In genomic region chr4:144655491-144655890, GRCh38 we compare ENCODE assay signal across 27 cellular contexts. TPM values are rescaled to one million over a fixed set of nuclear protein-coding genes. Genes with fewer than 3 reads are reported as not detected.
DNase-seq lines count a peak whose midpoint lies in the region; ATAC-seq and TF ChIP-seq lines count a peak whose summit lies in the region.
"Had no signal": no experiment of that assay in that cellular context is flagged by ENCODE, and none has a peak within 500 bp of the region (broad histone marks: within the 10 kb centered on the region; RNA-seq: fewer than 3 reads in every experiment).

No MANE protein-coding gene starts in this region.

- H2BK15ac ChIP-seq in IMR-90 (ENCODE audit: low read depth, low read length) = no peak overlapping the region

- no peaks in the 10 kb centered on the region for H3K27me3 ChIP-seq in DND-41 (ENCODE audit: insufficient read depth, low read length, poor library complexity)
- H3K27me3 ChIP-seq in IMR-90 (ENCODE audit: control insufficient read depth, insufficient read depth, low read length) = no peaks in the 10 kb centered on the region
- peaks cover 8% of the 10 kb centered on the region for H3K27me3 ChIP-seq in left ventricle myocardium inferior (ENCODE audit: low read depth)
- H3K27me3 ChIP-seq: BLaER1 treated with 17β-estradiol and CSF1 and Interleukin-3, amounts not matched to agents 10 nM and 100 nM had no signal

- no peak overlapping the region for H4K8ac ChIP-seq in IMR-90 (ENCODE audit: low read depth in 2 of 2, low read length in 2 of 2)

- no peaks in the 10 kb centered on the region for H3K9me1 ChIP-seq in IMR-90 (ENCODE audit: insufficient read depth, low read length)

- H3K18ac ChIP-seq in IMR-90 (ENCODE audit: low read depth, low read length) = no peak overlapping the region

- H3K79me1 ChIP-seq in IMR-90 (ENCODE audit: low read depth in 1 of 2, low read length in 2 of 2) = no peaks in the 10 kb centered on the region

- H3K9me3 Mint-ChIP-seq in T-cell = no peaks in the 10 kb centered on the region
- H3K9me3 Mint-ChIP-seq: CD4-positive, alpha-beta T cell had no signal

- intact Hi-C loops in IMR-90 (cut with micrococcal nuclease) = no loop called here
- intact Hi-C loops in left ventricle myocardium inferior (cut with micrococcal nuclease) = no loop called here

- in situ Hi-C loops in IMR-90 (cut with MboI; ENCODE audit: low sequenced_read_pairs) (no loop called here), G401 (cut with HindIII; ENCODE audit: low sequenced_read_pairs) (no loop called here)

- TF ChIP-seq CTCF in DND-41 (IDR thresholded peaks at IDR 0.05; ENCODE audit: borderline replicate concordance, extremely low read depth, low read length, poor library complexity, severe bottlenecking) (no peak), IMR-90 (conservative IDR thresholded peaks at IDR 0.05; ENCODE audit: low read depth, low read length) (no peak), fibroblast of the aortic adventitia (IDR thresholded peaks at IDR 0.05; ENCODE audit: insufficient read depth, low read length) (no peak), left ventricle myocardium inferior (IDR thresholded peaks at IDR 0.05; ENCODE audit: borderline replicate concordance) (no peak)

- H3K36me3 Mint-ChIP-seq in T-cell = no peaks in the 10 kb centered on the region

- no peak overlapping the region for H3K23ac ChIP-seq in IMR-90 (ENCODE audit: low read depth, low read length)

- TF ChIP-seq RAD21 in IMR-90 (IDR thresholded peaks at IDR 0.05; ENCODE audit: low read length) = no peak

- H3K56ac ChIP-seq in IMR-90 (ENCODE audit: extremely low read depth, insufficient read depth, low read length) = no peak overlapping the region

- DNase-seq in DND-41 (no peak), IMR-90 (peak; percentile 74), NCI-H226 (peak; percentile 2), fibroblast of the aortic adventitia (ENCODE audit: low read depth) (peak; percentile 43), left ventricle myocardium inferior (no peak), T-cell (no peak), G401 (ENCODE audit: low spot score) (no peak)
- DNase-seq: AML-193; CD4-positive, alpha-beta T cell; GDM1; Kasumi-1; MM.1S; NCI-H187; NCI-H2081 treated with DMSO at 0.1 percent for 48 hours; NCI-H2171; NCI-H345; NCI-H510A treated with DMSO at 0.1 percent for 48 hours; NCI-H774; Right ventricle myocardium superior; RPMI8226; T-helper 1 cell had no signal

- WGBS in IMR-90 (ENCODE audit: extremely low coverage in 2 of 2, insufficient read length in 1 of 2), 2 experiments = no CpG with 5 or more reads among the region's 2 CpGs

- H3K4me1 ChIP-seq in DND-41 (ENCODE audit: insufficient read depth, low read length) (peaks cover 43% of the 10 kb centered on the region), IMR-90 (ENCODE audit: control insufficient read depth, insufficient read depth, low read length) (peaks cover 3% of the 10 kb centered on the region; the same call in 1 of the 2 replicates), left ventricle myocardium inferior (no peaks in the 10 kb centered on the region)

- BruUV-seq in IMR-90 (replicated peaks; lab: Mats Ljungman, UMichigan) = no TSS peak

- H4K5ac ChIP-seq in IMR-90 (ENCODE audit: low read depth, low read length) = no peak overlapping the region

- no peak overlapping the region for H3K9ac ChIP-seq in DND-41 (ENCODE audit: low read depth, low read length)
- no peak overlapping the region for H3K9ac ChIP-seq in IMR-90 (ENCODE audit: low read depth, low read length)
- H3K9ac ChIP-seq: BLaER1 treated with 17β-estradiol and CSF1 and Interleukin-3, amounts not matched to agents 10 nM and 100 nM had no signal

- H3K4me2 ChIP-seq in DND-41 (ENCODE audit: insufficient read depth, low read length) = no peak overlapping the region
- no peak overlapping the region for H3K4me2 ChIP-seq in IMR-90 (ENCODE audit: low read depth, low read length)
- H3K4me2 ChIP-seq: A549; BLaER1 treated with 17β-estradiol and CSF1 and Interleukin-3, amounts not matched to agents 10 nM and 100 nM had no signal

- dilution Hi-C loops in IMR-90 (cut with HindIII; ENCODE audit: low sequenced_read_pairs, unreplicated experiment) = no loop called here

- no peaks in the 10 kb centered on the region for H4K20me1 ChIP-seq in DND-41 (ENCODE audit: insufficient read depth, low read length)
- H4K20me1 ChIP-seq in IMR-90 (ENCODE audit: insufficient read depth, low read length) = no peaks in the 10 kb centered on the region
- H4K20me1 ChIP-seq: BLaER1 treated with 17β-estradiol and CSF1 and Interleukin-3, amounts not matched to agents 10 nM and 100 nM had no signal

- TF ChIP-seq POLR2A in IMR-90 (IDR thresholded peaks at IDR 0.05; ENCODE audit: low read depth, low read length) = no peak

- peaks cover 0 to 4% of the 10 kb centered on the region in 2 donors for H3K27me3 Mint-ChIP-seq in T-cell
- H3K27me3 Mint-ChIP-seq: CD4-positive, alpha-beta T cell had no signal

- H3K27ac ChIP-seq in DND-41 (ENCODE audit: low read length) = peak overlapping the region; percentile 48
- H3K27ac ChIP-seq in IMR-90 (ENCODE audit: insufficient read depth, low read length) = no peak overlapping the region
- no peak overlapping the region for H3K27ac ChIP-seq in left ventricle myocardium inferior (replicated peaks)
- H3K27ac ChIP-seq: A549; BLaER1 treated with 17β-estradiol and CSF1 and Interleukin-3, amounts not matched to agents 10 nM and 100 nM; HL-60 had no signal

- H3K14ac ChIP-seq in IMR-90 (replicated peaks; ENCODE audit: low read depth, low read length) = no peak overlapping the region

- H3K9me3 ChIP-seq in DND-41 (ENCODE audit: insufficient read depth, low read length, severe bottlenecking) = no peaks in the 10 kb centered on the region
- no peaks in the 10 kb centered on the region for H3K9me3 ChIP-seq in IMR-90 (ENCODE audit: control insufficient read depth, insufficient read depth, low read length)
- no peaks in the 10 kb centered on the region for H3K9me3 ChIP-seq in left ventricle myocardium inferior (replicated peaks)
- H3K9me3 ChIP-seq: A549; BLaER1 treated with 17β-estradiol and CSF1 and Interleukin-3, amounts not matched to agents 10 nM and 100 nM had no signal

- H2AFZ ChIP-seq in DND-41 (ENCODE audit: low read depth, low read length) = no peak overlapping the region
- H2AFZ ChIP-seq in IMR-90 (replicated peaks; ENCODE audit: low read length, poor library complexity) = no peak overlapping the region

- H3K36me3 ChIP-seq in DND-41 (ENCODE audit: insufficient read depth, low read length) (peaks cover 16% of the 10 kb centered on the region; the same call in 1 of the 2 replicates), IMR-90 (ENCODE audit: control insufficient read depth, insufficient read depth, low read length) (no peaks in the 10 kb centered on the region), left ventricle myocardium inferior (no peaks in the 10 kb centered on the region)
- H3K36me3 ChIP-seq: BLaER1 treated with 17β-estradiol and CSF1 and Interleukin-3, amounts not matched to agents 10 nM and 100 nM had no signal

- H3K4me3 ChIP-seq in DND-41 (ENCODE audit: low read depth in 1 of 2, low read length in 2 of 2) (no peak overlapping the region), IMR-90 (ENCODE audit: insufficient read depth, low read depth, low read length) (no peak overlapping the region), fibroblast of the aortic adventitia (ENCODE audit: low read depth, low read length) (no peak overlapping the region), left ventricle myocardium inferior (no peak overlapping the region)
- H3K4me3 ChIP-seq: A549; BLaER1 treated with 17β-estradiol and CSF1 and Interleukin-3, amounts not matched to agents 10 nM and 100 nM; GM12878 had no signal

- peaks cover 56% of the 10 kb centered on the region for H3K79me2 ChIP-seq in DND-41 (ENCODE audit: insufficient read depth, low read length)

- H2BK5ac ChIP-seq in IMR-90 (ENCODE audit: low read depth, low read length, poor library complexity, severe bottlenecking) = no peak overlapping the region

- no peak overlapping the region for H2BK20ac ChIP-seq in IMR-90 (ENCODE audit: low read depth, low read length)

- no peak overlapping the region for H2BK120ac ChIP-seq in IMR-90 (ENCODE audit: low read depth, low read length)

- no peak for ATAC-seq in DND-41 (ENCODE audit: insufficient read depth, low read depth)
- no peak; the same call in 1 of the 2 replicates for ATAC-seq in IMR-90 (ENCODE audit: low read depth)
- ATAC-seq in T-cell (replicated peaks in 1 of 4) = no peak
- no peak for ATAC-seq in HG02938 (IDR thresholded peaks at IDR 0.05; ENCODE audit: unreplicated experiment)
- ATAC-seq: A549, GM12878, HCT116 had no signal

- H4K91ac ChIP-seq in IMR-90 (ENCODE audit: insufficient read depth, low read depth, low read length) = no peak overlapping the region

- no peak overlapping the region for H3K4me3 Mint-ChIP-seq in T-cell
- H3K4me3 Mint-ChIP-seq: CD4-positive, alpha-beta T cell had no signal

- no peaks in the 10 kb centered on the region for H3K4me1 Mint-ChIP-seq in T-cell

- H2AK5ac ChIP-seq in IMR-90 (ENCODE audit: low read depth, low read length) = no peak overlapping the region

- CTCF ChIA-PET in IMR-90 (lab: Yijun Ruan, JAX) = interaction anchor here (0.6 kb wide), 1 partner anchor 40 kb away, joined by 3 read pairs; no protein-coding TSS in a partner anchor
- CTCF ChIA-PET in T-cell (lab: Charles Lee) = no interaction called here

- H2AK9ac ChIP-seq in IMR-90 (replicated peaks; ENCODE audit: low read depth, low read length, poor library complexity) = no peak overlapping the region

- POLR2A ChIA-PET in IMR-90 (lab: Charles Lee; ENCODE audit: unreplicated experiment) = no interaction called here
- POLR2A ChIA-PET in T-cell (lab: Charles Lee) = no interaction called here

- no peak overlapping the region for H3K27ac Mint-ChIP-seq in T-cell
- H3K27ac Mint-ChIP-seq: CD4-positive, alpha-beta T cell had no signal

- no peak overlapping the region for H3K4ac ChIP-seq in IMR-90 (ENCODE audit: low read depth, low read length)

TF ChIP-seq in IMR-90, 13 proteins besides CTCF, POLR2A, EP300 and RAD21 (continues in another document):
- TF ChIP-seq BHLHE40 (IDR thresholded peaks at IDR 0.05; ENCODE audit: low read depth, low read length) (no peak), MAFK (IDR thresholded peaks at IDR 0.05; ENCODE audit: low read depth, low read length) (no peak), FOS (IDR thresholded peaks at IDR 0.05; ENCODE audit: low read depth, low read length) (no peak), CEBPB (IDR thresholded peaks at IDR 0.05; ENCODE audit: low read depth, low read length) (no peak)

RNA-seq across cellular contexts. Expression of gene HHIP, which starts 9.5 kb away (rescaled TPM):
- total RNA-seq in IMR-90 (2012; rRNA removed) (6.6 and 8.6 TPM in 2 replicates), fibroblast of the aortic adventitia (ENCODE audit: low replicate concordance) (3.8 and 16.0 TPM in 2 replicates), left ventricle myocardium inferior (not detected), T-cell (under 1 TPM in 2 of 5 donors, not detected in 3; 0.03 to 0.85 TPM)
- 7.8 and 9.6 TPM in 2 replicates for polyA plus RNA-seq in IMR-90 (2012; rRNA removed)
- 2.6 and 3.4 TPM in 2 replicates for polyA plus RNA-seq in IMR-90 (2012; cell fraction: cytosol; rRNA removed)
- 1.2 and 3.9 TPM in 2 replicates for polyA plus RNA-seq in IMR-90 (2012; cell fraction: nucleus; rRNA removed; ENCODE audit: low replicate concordance)
- total RNA-seq in G401 (2014; rRNA removed; shearing (Covaris generic)) = 0.07 and 1.5 TPM in 2 replicates
- total RNA-seq: CD4-positive, alpha-beta T cell; Right ventricle myocardium superior had no signal

Comparison
In these comparisons a context has a peak if more than half of its experiments do, and no peak if none do; other contexts are left out.
1. DNase-seq: peak in IMR-90 (single experiment), NCI-H226 (single experiment) and fibroblast of the aortic adventitia (single experiment); none in DND-41 (single experiment), left ventricle myocardium inferior (single experiment), T-cell (0 of 34) and G401 (single experiment).